In genomic region chr16:67930678-67931211, GRCh38 we compare ENCODE assay signal across 21 cellular contexts. TPM values are rescaled to one million over a fixed set of nuclear protein-coding genes. Genes with fewer than 3 reads are reported as not detected.
A peak's percentile ranks its signal among the peaks of the same experiment; 100 is the strongest.
DNase-seq lines count a peak whose midpoint lies in the region; FAIRE-seq and TF ChIP-seq lines count a peak whose summit lies in the region.
"Had no signal": no experiment of that assay in that cellular context is flagged by ENCODE, and none has a peak within 500 bp of the region (broad histone marks: within the 10 kb centered on the region; RNA-seq: fewer than 3 reads in every experiment).

No MANE protein-coding gene starts in this region.

- H2BK20ac ChIP-seq in H1 (ENCODE audit: low read length), result no peak overlapping the region

- H3K4me1 Mint-ChIP-seq in glutamatergic neuron (ENCODE audit: low read depth, unreplicated experiment), result peaks cover 17% of the 10 kb centered on the region

- no peak for TF ChIP-seq CTCF in BE2C (IDR thresholded peaks at IDR 0.05; ENCODE audit: low read depth, low read length)
- TF ChIP-seq CTCF in H1 (IDR thresholded peaks at IDR 0.05; ENCODE audit: control extremely low read depth in 1 of 3, insufficient read depth in 1 of 3, low read depth in 1 of 3, low read length in 3 of 3), result no peak
- no peak for TF ChIP-seq CTCF in spleen (IDR thresholded peaks at IDR 0.05 in 8 of 11, conservative IDR thresholded peaks at IDR 0.05 in 3 of 11)
- TF ChIP-seq CTCF in esophagus muscularis mucosa (IDR thresholded peaks at IDR 0.05), result no peak
- TF ChIP-seq CTCF in glutamatergic neuron (IDR thresholded peaks at IDR 0.05; ENCODE audit: partially characterized antibody, unreplicated experiment), result no peak

- peaks cover 7% of the 10 kb centered on the region for H3K9me3 Mint-ChIP-seq in glutamatergic neuron (ENCODE audit: unreplicated experiment)

- no peak overlapping the region for H2BK15ac ChIP-seq in H1 (ENCODE audit: low read length)

- H3K27ac Mint-ChIP-seq in glutamatergic neuron (ENCODE audit: unreplicated experiment), result no peak overlapping the region
- H3K27ac Mint-ChIP-seq: CD4-positive, CD25-positive, alpha-beta regulatory T cell had no signal

- no peak overlapping the region for H3K56ac ChIP-seq in H1 (replicated peaks; ENCODE audit: insufficient read length, low read depth, low read length)

- no peak for TF ChIP-seq RAD21 in H1 (IDR thresholded peaks at IDR 0.05 in 1 of 2, conservative IDR thresholded peaks at IDR 0.05 in 1 of 2; ENCODE audit: low read depth in 2 of 2, low read length in 2 of 2)

- peaks cover 4% of the 10 kb centered on the region; the same call in 1 of the 2 replicates for H3K79me1 ChIP-seq in H1 (ENCODE audit: low read depth, low read length)

- H4K20me1 ChIP-seq in H1 (replicated peaks in 1 of 2; ENCODE audit: control insufficient read depth in 1 of 2, insufficient read depth in 2 of 2, low read length in 2 of 2), result peaks cover 3 to 27% of the 10 kb centered on the region in 2 experiments

- H2BK5ac ChIP-seq in H1 (ENCODE audit: low read depth, low read length), result 0 out of 2 replicates have a peak overlapping the region, but pooled peaks have one; percentile 24

- peaks cover 6% of the 10 kb centered on the region for H3K27me3 Mint-ChIP-seq in glutamatergic neuron (ENCODE audit: unreplicated experiment)
- H3K27me3 Mint-ChIP-seq: B cell; CD4-positive, CD25-positive, alpha-beta regulatory T cell had no signal

- CTCF ChIA-PET in H1 (lab: Charles Lee; ENCODE audit: partially characterized antibody), result interaction anchor here (1.0 to 27.1 kb wide), 11 partner anchors 8 to 122 kb away, joined by 3 to 623 read pairs (median 5); partner anchors contain the start of genes EDC4, LCAT, NRN1L and PSKH1

- H3K4me3 Mint-ChIP-seq in glutamatergic neuron (ENCODE audit: unreplicated experiment), result no peak overlapping the region
- H3K4me3 Mint-ChIP-seq: B cell; CD4-positive, CD25-positive, alpha-beta regulatory T cell had no signal

- H4K5ac ChIP-seq in H1 (ENCODE audit: insufficient read length, low read depth, low read length), result no peak overlapping the region

- H4K91ac ChIP-seq in H1 (replicated peaks; ENCODE audit: insufficient read length, low read length), result no peak overlapping the region

- no peak overlapping the region for H3K9ac ChIP-seq in H1 (replicated peaks in 1 of 4; ENCODE audit: extremely low read depth in 1 of 4, low read depth in 3 of 4, low read length in 3 of 4)

- H3K23ac ChIP-seq in H1 (ENCODE audit: insufficient read length), result no peak overlapping the region

- H3K4ac ChIP-seq in H1 (replicated peaks; ENCODE audit: insufficient read length, low read depth, low read length), result no peak overlapping the region

- peak in 1 of 2 experiments; percentile 22; a peak in 1 of 3 replicates for TF ChIP-seq POLR2A in H1 (IDR thresholded peaks at IDR 0.05; ENCODE audit: control extremely low read depth in 1 of 2, low read depth in 2 of 2, low read length in 2 of 2)
- TF ChIP-seq POLR2A in spleen (IDR thresholded peaks at IDR 0.05), result no peak
- no peak for TF ChIP-seq POLR2A in esophagus muscularis mucosa (IDR thresholded peaks at IDR 0.05; ENCODE audit: low read depth)

- H3K4me3 ChIP-seq in BE2C (ENCODE audit: low read depth, low read length) (no peak overlapping the region), H7 (ENCODE audit: insufficient read depth, low read depth, low read length) (no peak overlapping the region), H1 (ENCODE audit: extremely low read depth in 1 of 4, insufficient read depth in 2 of 4, low read depth in 3 of 4, low read length in 4 of 4) (no peak overlapping the region), spleen (no peak overlapping the region), esophagus muscularis mucosa (no peak overlapping the region)
- H3K4me3 ChIP-seq: Peyer's patch, SJSA1 had no signal

- H3K18ac ChIP-seq in H1 (ENCODE audit: extremely low read depth, low read length), result no peak overlapping the region

- H3K36me3 ChIP-seq in BE2C (peaks cover 5% of the 10 kb centered on the region; the same call in 1 of the 2 replicates), H7 (replicated peaks; ENCODE audit: control insufficient read depth, insufficient read depth, low read length) (no peaks in the 10 kb centered on the region; the same call in 1 of the 2 replicates), H1 (ENCODE audit: control insufficient read depth in 2 of 4, insufficient read depth in 4 of 4, low read length in 3 of 4) (no peaks in the 10 kb centered on the region; a peak in 2 of 8 replicates), spleen (peaks cover 0 to 98% (median 61%) of the 10 kb centered on the region in 6 donors), esophagus muscularis mucosa (peaks cover 11 to 65% (median 61%) of the 10 kb centered on the region in 4 donors)

- in situ Hi-C loops in KBM-7 (cut with MboI; ENCODE audit: low pct_unique_long_range_greater_than_20kb, low sequenced_read_pairs), result no loop called here

- no peak overlapping the region for H3K27ac ChIP-seq in H1 (ENCODE audit: low read depth, low read length)
- H3K27ac ChIP-seq in spleen, result peak overlapping the region in 1 of 8 donors; percentile 30
- H3K27ac ChIP-seq in esophagus muscularis mucosa (replicated peaks in 1 of 4), result no peak overlapping the region
- H3K27ac ChIP-seq: Peyer's patch, SJSA1 had no signal

- H2BK120ac ChIP-seq in H1 (replicated peaks; ENCODE audit: low read depth, low read length), result no peak overlapping the region

- H4K8ac ChIP-seq in H1 (ENCODE audit: extremely low read depth, insufficient read depth, low read length), result no peak overlapping the region

- H3K23me2 ChIP-seq in H1 (ENCODE audit: low read depth, low read length), result peaks cover 7% of the 10 kb centered on the region

- no peak overlapping the region for H2AK5ac ChIP-seq in H1 (ENCODE audit: low read depth, low read length)

- FAIRE-seq in H1 (lab: Jason Lieb, UNC), result no peak
- FAIRE-seq: A204.1, H54 had no signal

- peak overlapping the region; percentile 50; the same call in 1 of the 2 replicates for H2BK12ac ChIP-seq in H1 (ENCODE audit: low read depth, low read length)

- no peak for TF ChIP-seq EP300 in H1 (IDR thresholded peaks at IDR 0.05; ENCODE audit: borderline replicate concordance in 1 of 2, low read depth in 2 of 2, low read length in 2 of 2)
- TF ChIP-seq EP300 in esophagus muscularis mucosa (IDR thresholded peaks at IDR 0.05), result no peak

- intact Hi-C loops in spleen (cut with DNase I; ENCODE audit: low total_unique reads) (loop anchor here (10.0 kb wide), 1 partner anchor 86 kb away; the partner anchor contains the start of genes CENPT, NUTF2 and THAP11), esophagus muscularis mucosa (cut with DNase I) (no loop called here)

- no peaks in the 10 kb centered on the region for H3K79me2 ChIP-seq in H1 (ENCODE audit: control insufficient read depth in 1 of 2, insufficient read depth in 2 of 2, low read length in 2 of 2)

- peak; percentile 9 for DNase-seq in BE2C
- peak; percentile 58 for DNase-seq in H7
- DNase-seq in H1 (ENCODE audit: low read depth in 1 of 2, low spot score in 2 of 2), result no peak
- peak; percentile 71 for DNase-seq in spleen
- DNase-seq in esophagus muscularis mucosa (ENCODE audit: extremely low spot score), result no peak
- DNase-seq in KBM-7, result no peak
- DNase-seq in glutamatergic neuron, result no peak
- DNase-seq: CD4-positive, CD25-positive, alpha-beta regulatory T cell; COR-L47; DMS79; MM.1S; NCI-H1048; NCI-H1417 treated with DMSO at 0.1 percent for 48 hours; NCI-H187; NCI-H446; NCI-H526; Peyer's patch had no signal

- H3K9me3 ChIP-seq in BE2C (no peaks in the 10 kb centered on the region), H1 (ENCODE audit: insufficient read depth in 2 of 2, low read depth in 1 of 2, low read length in 1 of 2) (no peaks in the 10 kb centered on the region), spleen (no peaks in the 10 kb centered on the region), esophagus muscularis mucosa (no peaks in the 10 kb centered on the region)
- H3K9me3 ChIP-seq: Peyer's patch, SJSA1 had no signal

- no peak overlapping the region for H2AFZ ChIP-seq in H1 (ENCODE audit: low read length)

- H3K4me1 ChIP-seq in BE2C (peaks cover 15% of the 10 kb centered on the region), H1 (replicated peaks in 1 of 4; ENCODE audit: control insufficient read depth in 3 of 4, insufficient read depth in 4 of 4, low read length in 3 of 4) (peaks cover 0 to 15% (median 10%) of the 10 kb centered on the region in 4 experiments; a peak in 5 of 7 replicates), spleen (peaks cover 14 to 58% (median 35%) of the 10 kb centered on the region in 6 donors), esophagus muscularis mucosa (peaks cover 20 to 50% (median 36%) of the 10 kb centered on the region in 4 donors)

- POLR2A ChIA-PET in H1 (lab: Charles Lee; ENCODE audit: partially characterized antibody), result interaction anchor here (0.6 to 7.5 kb wide), 6 partner anchors 10 to 702 kb away, joined by 3 to 43 read pairs (median 4); partner anchors contain the start of genes LCAT and NRN1L

- H3K36me3 Mint-ChIP-seq in glutamatergic neuron (ENCODE audit: unreplicated experiment), result no peaks in the 10 kb centered on the region

- no peaks in the 10 kb centered on the region for H3K27me3 ChIP-seq in BE2C
- no peaks in the 10 kb centered on the region for H3K27me3 ChIP-seq in H7 (ENCODE audit: control insufficient read depth, insufficient read depth, low read length)
- H3K27me3 ChIP-seq in H1 (replicated peaks in 1 of 4; ENCODE audit: control insufficient read depth in 3 of 4, extremely low read depth in 1 of 4, insufficient read depth in 3 of 4, low read length in 3 of 4), result no peaks in the 10 kb centered on the region
- H3K27me3 ChIP-seq in spleen (replicated peaks in 1 of 7), result no peaks in the 10 kb centered on the region
- H3K27me3 ChIP-seq in esophagus muscularis mucosa, result no peaks in the 10 kb centered on the region
- H3K27me3 ChIP-seq: Peyer's patch, SJSA1 had no signal

- 95% methylated on average over 10 of the region's 17 CpGs; no CpG with 5 or more reads in 1 of the 2 experiments for WGBS in H1 (ENCODE audit: extremely low coverage in 1 of 2, insufficient coverage in 1 of 2, insufficient read length in 1 of 2, insufficient replicate concordance in 2 of 2, low coverage in 1 of 2, low lambda C conversion rate in 2 of 2, missing lambda C conversion rate in 1 of 2), 2 experiments
- 92 to 96% (median 93%) methylated on average over 15 to 17 of the region's 17 CpGs for WGBS in spleen, 5 donors
- 93% methylated on average over 17 of the region's 17 CpGs for WGBS in esophagus muscularis mucosa

- no peak overlapping the region for H3K14ac ChIP-seq in H1 (ENCODE audit: insufficient read length)

- no peak overlapping the region for H3K4me2 ChIP-seq in H1 (ENCODE audit: insufficient read depth in 1 of 2, low read depth in 2 of 2, low read length in 2 of 2)

RNA-seq across cellular contexts. Expression of gene CTRL, which starts 0.9 kb away (rescaled TPM):
- 5.6 TPM for polyA plus RNA-seq in BE2C (2012; ENCODE audit: insufficient read depth, insufficient read length, low read depth)
- total RNA-seq in H7 (2014; rRNA removed; shearing (Covaris generic)), result 2.4 and 3.7 TPM in 2 replicates
- total RNA-seq in H1 (2021; fragmentation: NEBNext Ultra II Directional; extraction: Animal tissue kit (Norgen Biotek cat#: 25700)), result 1.7 and 5.0 TPM in 2 replicates
- polyA plus RNA-seq in H1 (2011; rRNA removed) (4.0 and 4.2 TPM in 2 replicates), spleen (10 to 100 TPM in 1 of 3 donors, 1 to 10 TPM in 2; 2.7 to 10.3 (median 4.8) TPM)
- 2.6 TPM for polyA plus RNA-seq in H1 (2011; cell fraction: cytosol; rRNA removed)
- polyA plus RNA-seq in H1 (2011; cell fraction: nucleus; rRNA removed), result 5.7 TPM
- 3.4 to 4.9 TPM (median 3.9 TPM) in 4 replicates for polyA plus RNA-seq in H1 (2012, experiment 1 of 2)
- polyA plus RNA-seq in H1 (2012, experiment 2 of 2), result 5.9 TPM
- 1.9 TPM for polyA plus RNA-seq in H1 (2013, experiment 1 of 2)
- 1.7 TPM for polyA plus RNA-seq in H1 (2013, experiment 2 of 2)
- 1.3 and 1.5 TPM in 2 replicates for polyA minus RNA-seq in H1 (2011; rRNA and poly(A)+ RNA removed)
- polyA minus RNA-seq in H1 (2011; cell fraction: cytosol; rRNA and poly(A)+ RNA removed), result 1.0 TPM
- polyA minus RNA-seq in H1 (2011; cell fraction: nucleus; rRNA and poly(A)+ RNA removed), result 0.90 TPM
- total RNA-seq in spleen (1 to 10 TPM; 2.0 to 8.5 (median 4.6) TPM), esophagus muscularis mucosa (1 to 10 TPM in 1 of 4 donors, under 1 TPM in 2, not detected in 1; 0.80 to 1.1 (median 0.99) TPM), glutamatergic neuron (ENCODE audit: unreplicated experiment) (2.8 TPM)

RNA-seq across cellular contexts. Expression of gene PSMB10, which starts 5.9 kb away (rescaled TPM):
- polyA plus RNA-seq in BE2C (2012; ENCODE audit: insufficient read depth, insufficient read length, low read depth), result 155 TPM
- 28.7 and 36.6 TPM in 2 replicates for total RNA-seq in H7 (2014; rRNA removed; shearing (Covaris generic))
- total RNA-seq in H1 (2021; fragmentation: NEBNext Ultra II Directional; extraction: Animal tissue kit (Norgen Biotek cat#: 25700)), result 32.1 and 38.8 TPM in 2 replicates
- polyA plus RNA-seq in H1 (2011; rRNA removed), result 61.9 and 81.7 TPM in 2 replicates
- polyA plus RNA-seq in H1 (2011; cell fraction: cytosol; rRNA removed), result 47.2 TPM
- polyA plus RNA-seq in H1 (2011; cell fraction: nucleus; rRNA removed), result 36.5 TPM
- polyA plus RNA-seq in H1 (2012, experiment 1 of 2), result 29.7 to 57.9 TPM (median 50.6 TPM) in 4 replicates
- polyA plus RNA-seq in H1 (2012, experiment 2 of 2), result 57.3 TPM
- 64.3 TPM for polyA plus RNA-seq in H1 (2013, experiment 1 of 2)
- 57.8 TPM for polyA plus RNA-seq in H1 (2013, experiment 2 of 2)
- polyA minus RNA-seq in H1 (2011; rRNA and poly(A)+ RNA removed), result 4.0 and 6.0 TPM in 2 replicates
- polyA minus RNA-seq in H1 (2011; cell fraction: cytosol; rRNA and poly(A)+ RNA removed), result 15.5 TPM
- 14.2 TPM for polyA minus RNA-seq in H1 (2011; cell fraction: nucleus; rRNA and poly(A)+ RNA removed)
- 100 to 1,000 TPM in 6 of 7 donors, 10 to 100 TPM in 1; 80.3 to 152 (median 128) TPM for total RNA-seq in spleen
- 100 to 1,000 TPM; 207 to 236 (median 236) TPM for polyA plus RNA-seq in spleen
- total RNA-seq in esophagus muscularis mucosa, result 10 to 100 TPM; 17.2 to 51.6 (median 36.1) TPM
- total RNA-seq in glutamatergic neuron (ENCODE audit: unreplicated experiment), result 11.0 TPM

RNA-seq across cellular contexts. Expression of gene LCAT, which starts 13.2 kb away (rescaled TPM):
- polyA plus RNA-seq in BE2C (2012; ENCODE audit: insufficient read depth, insufficient read length, low read depth), result 3.6 TPM
- 5.2 and 6.7 TPM in 2 replicates for total RNA-seq in H7 (2014; rRNA removed; shearing (Covaris generic))
- 14.9 and 19.6 TPM in 2 replicates for total RNA-seq in H1 (2021; fragmentation: NEBNext Ultra II Directional; extraction: Animal tissue kit (Norgen Biotek cat#: 25700))
- polyA plus RNA-seq in H1 (2011; rRNA removed) (9.4 and 11.6 TPM in 2 replicates), spleen (10 to 100 TPM in 2 of 3 donors, 1 to 10 TPM in 1; 8.5 to 51.6 (median 40.2) TPM)
- 9.3 TPM for polyA plus RNA-seq in H1 (2011; cell fraction: cytosol; rRNA removed)
- polyA plus RNA-seq in H1 (2011; cell fraction: nucleus; rRNA removed), result 62.0 TPM
- 19.5 to 25.9 TPM (median 21.2 TPM) in 4 replicates for polyA plus RNA-seq in H1 (2012, experiment 1 of 2)
- 22.3 TPM for polyA plus RNA-seq in H1 (2012, experiment 2 of 2)
- 15.8 TPM for polyA plus RNA-seq in H1 (2013, experiment 1 of 2)
- polyA plus RNA-seq in H1 (2013, experiment 2 of 2), result 13.4 TPM
- polyA minus RNA-seq in H1 (2011; rRNA and poly(A)+ RNA removed), result 1.4 and 2.8 TPM in 2 replicates
- polyA minus RNA-seq in H1 (2011; cell fraction: cytosol; rRNA and poly(A)+ RNA removed), result 7.0 TPM
- polyA minus RNA-seq in H1 (2011; cell fraction: nucleus; rRNA and poly(A)+ RNA removed), result 8.9 TPM
- total RNA-seq in spleen (10 to 100 TPM in 5 of 7 donors, 1 to 10 TPM in 2; 5.2 to 28.5 (median 13.7) TPM), esophagus muscularis mucosa (10 to 100 TPM; 13.9 to 43.1 (median 22.0) TPM), glutamatergic neuron (ENCODE audit: unreplicated experiment) (8.7 TPM)

RNA-seq across cellular contexts. Expression of gene PSKH1, which starts 37.7 kb away (rescaled TPM):
- 76.3 TPM for polyA plus RNA-seq in BE2C (2012; ENCODE audit: insufficient read depth, insufficient read length, low read depth)
- total RNA-seq in H7 (2014; rRNA removed; shearing (Covaris generic)), result 18.8 and 20.1 TPM in 2 replicates
- 24.8 and 25.4 TPM in 2 replicates for total RNA-seq in H1 (2021; fragmentation: NEBNext Ultra II Directional; extraction: Animal tissue kit (Norgen Biotek cat#: 25700))
- polyA plus RNA-seq in H1 (2011; rRNA removed) (51.0 and 55.8 TPM in 2 replicates), spleen (10 to 100 TPM in 1 of 3 donors, 1 to 10 TPM in 2; 5.0 to 16.2 (median 6.8) TPM)
- 34.2 TPM for polyA plus RNA-seq in H1 (2011; cell fraction: cytosol; rRNA removed)
- 45.7 TPM for polyA plus RNA-seq in H1 (2011; cell fraction: nucleus; rRNA removed)
- 21.9 to 30.0 TPM (median 27.0 TPM) in 4 replicates for polyA plus RNA-seq in H1 (2012, experiment 1 of 2)
- 29.5 TPM for polyA plus RNA-seq in H1 (2012, experiment 2 of 2)
- polyA plus RNA-seq in H1 (2013, experiment 1 of 2), result 23.3 TPM
- polyA plus RNA-seq in H1 (2013, experiment 2 of 2), result 23.3 TPM
- polyA minus RNA-seq in H1 (2011; rRNA and poly(A)+ RNA removed), result 57.8 and 66.9 TPM in 2 replicates
- 27.6 TPM for polyA minus RNA-seq in H1 (2011; cell fraction: cytosol; rRNA and poly(A)+ RNA removed)
- 35.7 TPM for polyA minus RNA-seq in H1 (2011; cell fraction: nucleus; rRNA and poly(A)+ RNA removed)
- total RNA-seq in spleen (10 to 100 TPM; 13.0 to 31.3 (median 26.0) TPM), esophagus muscularis mucosa (10 to 100 TPM; 16.1 to 35.4 (median 26.4) TPM), glutamatergic neuron (ENCODE audit: unreplicated experiment) (27.9 TPM)

RNA-seq across cellular contexts. Expression of gene SLC12A4, which starts 37.7 kb away (rescaled TPM):
- 9.1 TPM for polyA plus RNA-seq in BE2C (2012; ENCODE audit: insufficient read depth, insufficient read length, low read depth)
- total RNA-seq in H7 (2014; rRNA removed; shearing (Covaris generic)), result 43.2 and 56.6 TPM in 2 replicates
- 41.3 and 46.6 TPM in 2 replicates for total RNA-seq in H1 (2021; fragmentation: NEBNext Ultra II Directional; extraction: Animal tissue kit (Norgen Biotek cat#: 25700))
- polyA plus RNA-seq in H1 (2011; rRNA removed), result 49.3 and 66.6 TPM in 2 replicates
- 35.5 TPM for polyA plus RNA-seq in H1 (2011; cell fraction: cytosol; rRNA removed)
- polyA plus RNA-seq in H1 (2011; cell fraction: nucleus; rRNA removed), result 195 TPM
- 34.9 to 45.5 TPM (median 42.8 TPM) in 4 replicates for polyA plus RNA-seq in H1 (2012, experiment 1 of 2)
- 26.8 TPM for polyA plus RNA-seq in H1 (2012, experiment 2 of 2)
- 32.1 TPM for polyA plus RNA-seq in H1 (2013, experiment 1 of 2)
- polyA plus RNA-seq in H1 (2013, experiment 2 of 2), result 31.3 TPM
- 65.4 and 66.1 TPM in 2 replicates for polyA minus RNA-seq in H1 (2011; rRNA and poly(A)+ RNA removed)
- polyA minus RNA-seq in H1 (2011; cell fraction: cytosol; rRNA and poly(A)+ RNA removed), result 40.2 TPM
- 80.2 TPM for polyA minus RNA-seq in H1 (2011; cell fraction: nucleus; rRNA and poly(A)+ RNA removed)
- 10 to 100 TPM; 23.1 to 68.5 (median 38.6) TPM for total RNA-seq in spleen
- 10 to 100 TPM in 1 of 3 donors, 1 to 10 TPM in 2; 4.6 to 27.4 (median 8.9) TPM for polyA plus RNA-seq in spleen
- total RNA-seq in esophagus muscularis mucosa, result 100 to 1,000 TPM in 1 of 4 donors, 10 to 100 TPM in 3; 65.8 to 142 (median 81.3) TPM
- 19.9 TPM for total RNA-seq in glutamatergic neuron (ENCODE audit: unreplicated experiment)

Comparison
In these comparisons a context has a peak if more than half of its experiments do, and no peak if none do; other contexts are left out.
1. DNase-seq: peak in BE2C (single experiment), H7 (single experiment) and spleen (single experiment); none in H1 (0 of 2), esophagus muscularis mucosa (single experiment), KBM-7 (single experiment) and glutamatergic neuron (single experiment).